1 cellular context compared by ENCODE assay signal in genomic region chr14:104698688-104699425, GRCh38.
TF ChIP-seq lines count a peak whose summit lies in the region.

No MANE protein-coding gene starts in this region.

TF ChIP-seq in IMR-90, 13 proteins besides CTCF, POLR2A, EP300 and RAD21:
- TF ChIP-seq SMC3 (IDR thresholded peaks at IDR 0.05; ENCODE audit: low read depth, low read length), result no peak
- no peak for TF ChIP-seq CEBPB (IDR thresholded peaks at IDR 0.05; ENCODE audit: low read depth, low read length)
- TF ChIP-seq CHD1 (IDR thresholded peaks at IDR 0.05; ENCODE audit: low read depth, low read length), result no peak
- no peak for TF ChIP-seq ELK1 (IDR thresholded peaks at IDR 0.05; ENCODE audit: borderline replicate concordance, low read depth, low read length)
- TF ChIP-seq RFX5 (IDR thresholded peaks at IDR 0.05; ENCODE audit: low read depth, low read length), result no peak
- TF ChIP-seq MAZ (IDR thresholded peaks at IDR 0.05; ENCODE audit: borderline replicate concordance, low read depth, low read length), result no peak
- TF ChIP-seq NFE2L2 (IDR thresholded peaks at IDR 0.05; ENCODE audit: low read depth, low read length), result no peak
- no peak for TF ChIP-seq MAFK (IDR thresholded peaks at IDR 0.05; ENCODE audit: low read depth, low read length)
- no peak for TF ChIP-seq USF2 (IDR thresholded peaks at IDR 0.05; ENCODE audit: low read depth, low read length)
- no peak for TF ChIP-seq RCOR1 (IDR thresholded peaks at IDR 0.05; ENCODE audit: insufficient replicate concordance, low read length)
- no peak for TF ChIP-seq MXI1 (IDR thresholded peaks at IDR 0.05; ENCODE audit: borderline replicate concordance, low read depth, low read length)
- no peak for TF ChIP-seq BHLHE40 (IDR thresholded peaks at IDR 0.05; ENCODE audit: low read depth, low read length)
- no peak for TF ChIP-seq FOS (IDR thresholded peaks at IDR 0.05; ENCODE audit: low read depth, low read length)
